28 cellular contexts compared by ENCODE assay signal in the genomic region with DNA sequence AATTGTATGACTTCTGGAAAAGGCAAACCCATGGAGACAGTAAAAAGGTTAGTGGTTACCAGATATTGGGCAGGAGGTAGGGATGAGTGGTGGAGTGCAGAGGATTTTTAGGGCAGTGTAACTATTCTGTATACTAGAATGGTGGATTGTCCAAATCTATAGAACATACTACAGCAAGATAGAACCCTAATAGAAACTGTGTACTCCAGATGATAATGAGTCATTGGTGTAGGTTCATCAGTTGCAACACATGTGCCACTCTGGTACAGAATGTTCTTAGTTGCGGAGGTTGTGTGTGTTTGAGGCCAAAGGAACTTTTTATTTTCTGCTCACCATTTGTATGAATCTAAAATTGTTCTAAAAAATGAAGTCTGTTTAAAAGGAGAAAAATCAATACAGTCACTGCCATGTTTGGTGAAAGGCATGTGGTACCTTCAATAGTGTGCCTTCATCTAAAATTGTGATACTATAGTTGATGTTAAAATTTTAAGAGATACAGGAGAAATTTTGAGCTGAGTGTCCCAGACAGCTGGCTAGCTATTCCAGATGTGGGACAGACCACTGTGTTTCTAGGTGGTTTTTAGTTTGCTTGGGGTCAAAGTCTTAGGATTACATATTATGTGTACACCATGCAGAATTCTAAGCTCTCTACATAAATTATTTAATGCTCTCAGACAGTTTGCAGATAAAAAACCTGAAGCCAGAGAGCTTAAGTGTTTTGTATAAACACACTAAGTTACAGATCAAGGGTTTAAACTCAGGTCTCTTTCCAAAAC.
DNase-seq lines count a peak whose midpoint lies in the region; FAIRE-seq and TF ChIP-seq lines count a peak whose summit lies in the region.
"Had no signal": no experiment of that assay in that cellular context is flagged by ENCODE, and none has a peak within 500 bp of the region (broad histone marks: within the 10 kb centered on the region; RNA-seq: fewer than 3 reads in every experiment).

No MANE protein-coding gene starts in this region.

- H3K27me3 Mint-ChIP-seq in endothelial cell (ENCODE audit: unreplicated experiment) = no peaks in the 10 kb centered on the region
- H3K27me3 Mint-ChIP-seq: activated CD4-positive, alpha-beta memory T cell treated with anti-CD3 and anti-CD28 coated beads for 36 hours; naive thymus-derived CD4-positive, alpha-beta T cell; stimulated activated naive B cell treated with anti-CD40 and anti-IgM and Interleukin-4, amounts not matched to agents 10 μg/mL and 1 μg/mL and 100 μg/mL, for 72 hours had no signal

- H3K27ac Mint-ChIP-seq in endothelial cell (ENCODE audit: unreplicated experiment) = no peak overlapping the region
- H3K27ac Mint-ChIP-seq: activated CD4-positive, alpha-beta memory T cell treated with anti-CD3 and anti-CD28 coated beads for 36 hours; endodermal cell; mesothelial cell of epicardium; naive thymus-derived CD4-positive, alpha-beta T cell; stimulated activated naive B cell treated with anti-CD40 and anti-IgM and Interleukin-4, amounts not matched to agents 10 μg/mL and 1 μg/mL and 100 μg/mL, for 72 hours had no signal

- no peak for FAIRE-seq in small intestine (lab: Jason Lieb, UNC)
- FAIRE-seq: GM19239 had no signal

- no peak overlapping the region for H3K27ac ChIP-seq in small intestine (ENCODE audit: low read depth in 1 of 2, low read length in 1 of 2)
- H3K27ac ChIP-seq: BLaER1, cardiac muscle cell, left lung, SJCRH30, testis, uterus had no signal

- 96 to 98% (median 97%) methylated on average over 1 of the region's 1 CpG for WGBS in small intestine, 3 donors

- H3K4me1 Mint-ChIP-seq in endothelial cell (ENCODE audit: unreplicated experiment) = no peaks in the 10 kb centered on the region
- H3K4me1 Mint-ChIP-seq: endodermal cell; mesothelial cell of epicardium; naive thymus-derived CD4-positive, alpha-beta T cell; stimulated activated naive B cell treated with anti-CD40 and anti-IgM and Interleukin-4, amounts not matched to agents 10 μg/mL and 1 μg/mL and 100 μg/mL, for 72 hours had no signal

- no peaks in the 10 kb centered on the region for H3K27me3 ChIP-seq in small intestine (ENCODE audit: control insufficient read depth in 2 of 2, insufficient read depth in 2 of 2, low read length in 2 of 2)
- H3K27me3 ChIP-seq: BLaER1, cardiac muscle cell, left lung, SJCRH30, testis, uterus had no signal

- DNase-seq in HCEC 1CT = peak; percentile 82
- peak; percentile 24 for DNase-seq in astrocyte of the spinal cord (ENCODE audit: low read depth, low spot score)
- peak; percentile 95 for DNase-seq in fibroblast of mammary gland (ENCODE audit: low read depth)
- peak; percentile 36 for DNase-seq in renal cortical epithelial cell (ENCODE audit: low read depth)
- DNase-seq in endothelial cell (ENCODE audit: low spot score) = no peak
- no peak for DNase-seq in CD1c-positive myeloid dendritic cell (ENCODE audit: extremely low spot score)
- no peak for DNase-seq in small intestine
- DNase-seq in RKO (ENCODE audit: low spot score) = no peak
- DNase-seq: activated CD4-positive, alpha-beta memory T cell treated with anti-CD3 and anti-CD28 coated beads for 36 hours; activated CD8-positive, alpha-beta memory T cell treated with anti-CD3 and anti-CD28 coated beads, Interleukin-2, amount 50 U/mL, for 48 hours; activated effector memory CD4-positive, alpha-beta T cell treated with anti-CD3 and anti-CD28 coated beads, Interleukin-2, amount 50 U/mL, for 16 hours; endodermal cell; left lung; naive thymus-derived CD4-positive, alpha-beta T cell; NCI-H1436; NCI-H524 treated with DMSO at 0.1 percent for 48 hours; NK-92 treated with Interleukin-12 subunit alpha and Interleukin-12 subunit beta, amount 100 ng/mL, for 24 hours; occipital lobe; retina; SJCRH30; stimulated activated CD4-positive, alpha-beta T cell treated with anti-CD3 and anti-CD28 coated beads, Interleukin-4, amount 100 ng/mL, for 1 hour; stimulated activated naive B cell treated with anti-CD40 and anti-IgM and Interleukin-4, amounts not matched to agents 10 μg/mL and 1 μg/mL and 100 μg/mL, for 72 hours; testis; uterus had no signal

- H3K36me3 ChIP-seq in small intestine (ENCODE audit: control insufficient read depth in 2 of 2, insufficient read depth in 2 of 2, low read length in 2 of 2) = peaks cover 0 to 6% of the 10 kb centered on the region in 2 donors
- H3K36me3 ChIP-seq: cardiac muscle cell, uterus had no signal

- no peaks in the 10 kb centered on the region for H3K9me3 ChIP-seq in small intestine (ENCODE audit: control insufficient read depth, low read depth)
- H3K9me3 ChIP-seq: SJCRH30, testis had no signal

- peaks cover 19% of the 10 kb centered on the region for H3K36me3 Mint-ChIP-seq in endothelial cell (ENCODE audit: low read depth, unreplicated experiment)

- H3K4me3 ChIP-seq in astrocyte of the spinal cord (ENCODE audit: low read depth, low read length) (no peak overlapping the region), fibroblast of mammary gland (ENCODE audit: control insufficient read depth, low read depth, low read length) (no peak overlapping the region), small intestine (ENCODE audit: low read depth in 1 of 2, low read length in 2 of 2) (no peak overlapping the region)
- H3K4me3 ChIP-seq: BLaER1, cardiac muscle cell, left lung, SJCRH30, testis, uterus had no signal

- H3K4me3 Mint-ChIP-seq in endothelial cell (ENCODE audit: unreplicated experiment) = no peak overlapping the region
- H3K4me3 Mint-ChIP-seq: activated CD4-positive, alpha-beta memory T cell treated with anti-CD3 and anti-CD28 coated beads for 36 hours; endodermal cell; mesothelial cell of epicardium; stimulated activated naive B cell treated with anti-CD40 and anti-IgM and Interleukin-4, amounts not matched to agents 10 μg/mL and 1 μg/mL and 100 μg/mL, for 72 hours had no signal

- in situ Hi-C loops in astrocyte of the spinal cord (cut with HindIII; ENCODE audit: low sequenced_read_pairs) = no loop called here

- no peaks in the 10 kb centered on the region for H3K9me3 Mint-ChIP-seq in endothelial cell (ENCODE audit: unreplicated experiment)

- no peak for TF ChIP-seq CTCF in astrocyte of the spinal cord (IDR thresholded peaks at IDR 0.05; ENCODE audit: low read depth, low read length)
- no peak for TF ChIP-seq CTCF in fibroblast of mammary gland (conservative IDR thresholded peaks at IDR 0.05; ENCODE audit: control insufficient read depth, insufficient read depth, low read depth, low read length)
- no peak for TF ChIP-seq CTCF in endothelial cell (IDR thresholded peaks at IDR 0.05; ENCODE audit: unreplicated experiment)

- no peaks in the 10 kb centered on the region for H3K4me1 ChIP-seq in small intestine (ENCODE audit: control insufficient read depth in 2 of 2, insufficient read depth in 1 of 2, low read depth in 1 of 2, low read length in 1 of 2)
- H3K4me1 ChIP-seq: BLaER1, left lung, SJCRH30, testis, uterus had no signal

Comparison
In these comparisons a context has a peak if more than half of its experiments do, and no peak if none do; other contexts are left out.
1. DNase-seq: peak in HCEC 1CT (single experiment), astrocyte of the spinal cord (single experiment), fibroblast of mammary gland (single experiment) and renal cortical epithelial cell (single experiment); none in endothelial cell (single experiment), CD1c-positive myeloid dendritic cell (single experiment), small intestine (single experiment) and RKO (single experiment).